8 cellular contexts compared by ENCODE assay signal in genomic region chr19:6800991-6801396, GRCh38.
A peak's percentile ranks its signal among the peaks of the same experiment; 100 is the strongest.
DNase-seq lines count a peak whose midpoint lies in the region; ATAC-seq and TF ChIP-seq lines count a peak whose summit lies in the region.

No MANE protein-coding gene starts in this region.

- DNase-seq in NCI-H226 (peak; percentile 98), coronary artery (ENCODE audit: low spot score) (no peak), skeletal muscle cell (ENCODE audit: low read depth) (peak; percentile 11), NCI-H1436 (lab: John Stamatoyannopoulos, UW) (no peak), COR-L47 (lab: John Stamatoyannopoulos, UW) (no peak), putamen (ENCODE audit: low spot score) (no peak)

- TF ChIP-seq CTCF in coronary artery (IDR thresholded peaks at IDR 0.05): no peak

- ATAC-seq in GM18867 (IDR thresholded peaks at IDR 0.05; ENCODE audit: unreplicated experiment): peak; percentile 7
- no peak for ATAC-seq in HG02759 (IDR thresholded peaks at IDR 0.05; ENCODE audit: unreplicated experiment)

- H3K27ac ChIP-seq in coronary artery: peak overlapping the region in 1 of 2 donors; percentile 67

- H3K4me3 ChIP-seq in coronary artery (peak overlapping the region; percentile 61), skeletal muscle cell (ENCODE audit: low read depth, low read length) (no peak overlapping the region)

Comparison
In these comparisons a context has a peak if more than half of its experiments do, and no peak if none do; other contexts are left out.
1. DNase-seq: peak in NCI-H226 (single experiment) and skeletal muscle cell (single experiment); none in coronary artery (single experiment), NCI-H1436 (single experiment), COR-L47 (single experiment) and putamen (single experiment).